ENCODE assay signal across 16 cellular contexts in the genomic region with DNA sequence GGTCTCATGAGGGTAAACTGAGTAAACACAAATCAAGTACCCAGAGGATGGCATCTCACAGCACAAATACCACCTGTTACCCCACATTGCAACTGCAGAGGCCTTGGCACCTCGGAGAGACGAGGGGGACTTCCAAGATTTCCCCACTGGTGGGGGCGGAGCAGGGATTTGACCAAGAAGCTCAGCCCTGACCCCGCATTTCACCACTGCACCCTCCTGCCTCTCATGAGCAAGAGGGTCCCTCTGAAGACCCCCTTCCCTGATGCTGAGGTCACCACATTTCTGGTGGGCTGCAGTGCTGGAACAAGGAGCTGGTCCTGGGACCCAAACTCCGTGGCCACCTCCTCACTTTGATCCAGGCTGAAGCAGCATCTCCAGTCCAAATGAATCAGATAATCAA.
DNase-seq lines count a peak whose midpoint lies in the region; ATAC-seq and TF ChIP-seq lines count a peak whose summit lies in the region.
"Had no signal": no experiment of that assay in that cellular context is flagged by ENCODE, and none has a peak within 500 bp of the region (broad histone marks: within the 10 kb centered on the region; RNA-seq: fewer than 3 reads in every experiment).

No MANE protein-coding gene starts in this region.

- no peak overlapping the region for H3K4me3 Mint-ChIP-seq in activated CD4-positive, alpha-beta memory T cell treated with anti-CD3 and anti-CD28 coated beads, Interleukin-2, amount 10 ng/mL, durations not matched to agents 7 days and 5 days
- H3K4me3 Mint-ChIP-seq in activated CD4-positive, alpha-beta memory T cell treated with anti-CD3 and anti-CD28 coated beads for 36 hours: no peak overlapping the region
- H3K4me3 Mint-ChIP-seq: CD4-positive, alpha-beta T cell; GM23338 had no signal

- no peak overlapping the region for H3K4me3 ChIP-seq in vagina
- H3K4me3 ChIP-seq: GM12878, GM23338 had no signal

- POLR2A ChIA-PET in activated CD4-positive, alpha-beta memory T cell treated with anti-CD3 and anti-CD28 coated beads, Interleukin-2, amount 10 ng/mL, durations not matched to agents 7 days and 5 days (lab: Charles Lee): no interaction called here
- POLR2A ChIA-PET in activated CD4-positive, alpha-beta memory T cell treated with anti-CD3 and anti-CD28 coated beads for 36 hours (lab: Charles Lee): no interaction called here

- H3K36me3 Mint-ChIP-seq in activated CD4-positive, alpha-beta memory T cell treated with anti-CD3 and anti-CD28 coated beads, Interleukin-2, amount 10 ng/mL, durations not matched to agents 7 days and 5 days (ENCODE audit: low read depth): no peaks in the 10 kb centered on the region
- H3K36me3 Mint-ChIP-seq in activated CD4-positive, alpha-beta memory T cell treated with anti-CD3 and anti-CD28 coated beads for 36 hours: no peaks in the 10 kb centered on the region

- H3K4me1 Mint-ChIP-seq in activated CD4-positive, alpha-beta memory T cell treated with anti-CD3 and anti-CD28 coated beads, Interleukin-2, amount 10 ng/mL, durations not matched to agents 7 days and 5 days: no peaks in the 10 kb centered on the region
- H3K4me1 Mint-ChIP-seq in activated CD4-positive, alpha-beta memory T cell treated with anti-CD3 and anti-CD28 coated beads for 36 hours (ENCODE audit: low read depth): peaks cover 2% of the 10 kb centered on the region

- no peak for TF ChIP-seq POLR2A in vagina (IDR thresholded peaks at IDR 0.05)

- no peaks in the 10 kb centered on the region for H3K27me3 ChIP-seq in vagina

- H3K27ac ChIP-seq in vagina: no peak overlapping the region
- H3K27ac ChIP-seq: 22Rv1 had no signal

- no peak overlapping the region for H3K27ac Mint-ChIP-seq in activated CD4-positive, alpha-beta memory T cell treated with anti-CD3 and anti-CD28 coated beads, Interleukin-2, amount 10 ng/mL, durations not matched to agents 7 days and 5 days
- no peak overlapping the region for H3K27ac Mint-ChIP-seq in activated CD4-positive, alpha-beta memory T cell treated with anti-CD3 and anti-CD28 coated beads for 36 hours
- H3K27ac Mint-ChIP-seq: CD4-positive, alpha-beta T cell; GM23338 had no signal

- no peak for ATAC-seq in HG02642 (IDR thresholded peaks at IDR 0.05; ENCODE audit: poor library complexity, unreplicated experiment)
- ATAC-seq: GM12878, GM23338 had no signal

- peak; percentile 8 for DNase-seq in activated CD4-positive, alpha-beta memory T cell treated with anti-CD3 and anti-CD28 coated beads, Interleukin-2, amount 10 ng/mL, durations not matched to agents 7 days and 5 days
- no peak for DNase-seq in activated CD4-positive, alpha-beta memory T cell treated with anti-CD3 and anti-CD28 coated beads for 36 hours
- DNase-seq in ecto neural progenitor cell (ENCODE audit: low spot score) (peak; percentile 21), mesenteric fat pad (ENCODE audit: low spot score) (peak; percentile 59), vagina (ENCODE audit: extremely low spot score in 2 of 2) (peak; percentile 54 to 64), midbrain (lab: John Stamatoyannopoulos, UW) (no peak)
- no peak for DNase-seq in activated effector memory CD4-positive, alpha-beta T cell treated with Interleukin-2 at 50 U/mL for 16 hours
- DNase-seq: C1 segment of cervical spinal cord; CD4-positive, alpha-beta T cell; DMS79; H7; IMR-90 had no signal

- peaks cover 6% of the 10 kb centered on the region for H3K27me3 Mint-ChIP-seq in activated CD4-positive, alpha-beta memory T cell treated with anti-CD3 and anti-CD28 coated beads, Interleukin-2, amount 10 ng/mL, durations not matched to agents 7 days and 5 days
- H3K27me3 Mint-ChIP-seq in activated CD4-positive, alpha-beta memory T cell treated with anti-CD3 and anti-CD28 coated beads for 36 hours: peaks cover 17% of the 10 kb centered on the region

- H3K9me3 ChIP-seq in vagina: no peaks in the 10 kb centered on the region

- peaks cover 4% of the 10 kb centered on the region for H3K9me3 Mint-ChIP-seq in activated CD4-positive, alpha-beta memory T cell treated with anti-CD3 and anti-CD28 coated beads, Interleukin-2, amount 10 ng/mL, durations not matched to agents 7 days and 5 days
- peaks cover 7% of the 10 kb centered on the region for H3K9me3 Mint-ChIP-seq in activated CD4-positive, alpha-beta memory T cell treated with anti-CD3 and anti-CD28 coated beads for 36 hours

- intact Hi-C loops in activated CD4-positive, alpha-beta memory T cell treated with anti-CD3 and anti-CD28 coated beads for 36 hours (cut with micrococcal nuclease): no loop called here
- intact Hi-C loops in vagina (cut with DNase I): no loop called here

- no peaks in the 10 kb centered on the region for H3K36me3 ChIP-seq in vagina

- TF ChIP-seq CTCF in vagina (IDR thresholded peaks at IDR 0.05): no peak

- CTCF ChIA-PET in activated CD4-positive, alpha-beta memory T cell treated with anti-CD3 and anti-CD28 coated beads, Interleukin-2, amount 10 ng/mL, durations not matched to agents 7 days and 5 days (lab: Charles Lee): no interaction called here
- CTCF ChIA-PET in activated CD4-positive, alpha-beta memory T cell treated with anti-CD3 and anti-CD28 coated beads for 36 hours (lab: Charles Lee): no interaction called here

- H3K4me1 ChIP-seq in vagina: peaks cover 6% of the 10 kb centered on the region

Comparison
In these comparisons a context has a peak if more than half of its experiments do, and no peak if none do; other contexts are left out.
1. DNase-seq: peak in activated CD4-positive, alpha-beta memory T cell treated with anti-CD3 and anti-CD28 coated beads, Interleukin-2, amount 10 ng/mL, durations not matched to agents 7 days and 5 days (single experiment), ecto neural progenitor cell (single experiment), mesenteric fat pad (single experiment) and vagina (2 of 2); none in activated CD4-positive, alpha-beta memory T cell treated with anti-CD3 and anti-CD28 coated beads for 36 hours (single experiment), activated effector memory CD4-positive, alpha-beta T cell treated with Interleukin-2 at 50 U/mL for 16 hours (single experiment) and midbrain (single experiment).